In genomic region chr16:57757883-57758282, GRCh38 we compare ENCODE assay signal across 17 cellular contexts. TPM values are rescaled to one million over a fixed set of nuclear protein-coding genes. Genes with fewer than 3 reads are reported as not detected.
DNase-seq lines count a peak whose midpoint lies in the region; ATAC-seq and TF ChIP-seq lines count a peak whose summit lies in the region.
"Had no signal": no experiment of that assay in that cellular context is flagged by ENCODE, and none has a peak within 500 bp of the region (broad histone marks: within the 10 kb centered on the region; RNA-seq: fewer than 3 reads in every experiment).

No MANE protein-coding gene starts in this region.

- H3K9me3 ChIP-seq in A673 (ENCODE audit: low read depth, low read length, poor library complexity, severe bottlenecking): no peaks in the 10 kb centered on the region
- H3K9me3 ChIP-seq in SK-N-MC (ENCODE audit: low read depth, low read length): no peaks in the 10 kb centered on the region
- no peaks in the 10 kb centered on the region for H3K9me3 ChIP-seq in gastrocnemius medialis
- H3K9me3 ChIP-seq: ascending aorta, Caco-2, HAP-1, neutrophil, psoas muscle, SK-N-SH, thoracic aorta had no signal

- H3K27ac ChIP-seq in A673 (ENCODE audit: low read depth, low read length, poor library complexity, severe bottlenecking) (peak overlapping the region; percentile 78), SK-N-MC (peak overlapping the region; percentile 64), gastrocnemius medialis (peak overlapping the region in 3 of 4 donors; percentile 13 to 54 (median 46))
- H3K27ac ChIP-seq: ascending aorta, neutrophil, psoas muscle, thoracic aorta had no signal

- CTCF ChIA-PET in A673 (lab: Charles Lee): interaction anchor here (1.5 kb wide), 1 partner anchor 15 kb away, joined by 4 read pairs; no protein-coding TSS in a partner anchor

- H3K4me3 ChIP-seq in A673 (ENCODE audit: low read depth, low read length, poor library complexity, severe bottlenecking) (no peak overlapping the region), SK-N-MC (no peak overlapping the region), gastrocnemius medialis (no peak overlapping the region)
- H3K4me3 ChIP-seq: ascending aorta, HAP-1, lung, psoas muscle, thoracic aorta had no signal

- BruUV-seq in A673 (replicated peaks; lab: Mats Ljungman, UMichigan): no TSS peak

- H3K36me3 ChIP-seq in A673 (ENCODE audit: insufficient read depth, low read length, poor library complexity, severe bottlenecking): peaks cover 79% of the 10 kb centered on the region
- H3K36me3 ChIP-seq in SK-N-MC (ENCODE audit: insufficient read depth, low read length): peaks cover 4% of the 10 kb centered on the region; the same call in 1 of the 2 replicates
- H3K36me3 ChIP-seq in gastrocnemius medialis: peaks cover 0 to 17% of the 10 kb centered on the region in 2 donors

- H3K9ac ChIP-seq in SK-N-MC (ENCODE audit: insufficient read length): no peak overlapping the region
- H3K9ac ChIP-seq: SK-N-SH had no signal

- H3K27me3 ChIP-seq in A673 (replicated peaks; ENCODE audit: insufficient read depth, low read depth, low read length, poor library complexity) (no peaks in the 10 kb centered on the region), gastrocnemius medialis (no peaks in the 10 kb centered on the region)
- H3K27me3 ChIP-seq: ascending aorta, neutrophil had no signal

- no peak for TF ChIP-seq CTCF in A673 (conservative IDR thresholded peaks at IDR 0.05; ENCODE audit: low read depth, low read length)
- TF ChIP-seq CTCF in gastrocnemius medialis (IDR thresholded peaks at IDR 0.05 in 4 of 5, conservative IDR thresholded peaks at IDR 0.05 in 1 of 5): no peak

- intact Hi-C loops in A673 (cut with micrococcal nuclease; ENCODE audit: unreplicated experiment) (loop anchor here (5.0 to 10.0 kb wide), 4 partner anchors 89 to 244 kb away; partner anchors contain the start of genes USB1 and ZNF319), gastrocnemius medialis (cut with DNase I; ENCODE audit: low total_unique reads) (loop anchor here (1.0 to 2.0 kb wide), 2 partner anchors 105 to 243 kb away; partner anchors contain the start of genes USB1 and ZNF319)

- POLR2A ChIA-PET in A673 (lab: Charles Lee; ENCODE audit: low non-redundant PET): no interaction called here

- in situ Hi-C loops in gastrocnemius medialis (cut with MboI; ENCODE audit: low sequenced_read_pairs in 4 of 4): loop anchor here in 2 of 4 donors (10.0 to 25.0 kb wide), 2 partner anchors 247 to 254 kb away; partner anchors contain the start of genes USB1 (in 2 of the 2) and ZNF319 (in 2 of the 2)

- peaks cover 28% of the 10 kb centered on the region for H3K4me1 ChIP-seq in A673 (ENCODE audit: insufficient read depth, low read length, poor library complexity, severe bottlenecking)
- H3K4me1 ChIP-seq in gastrocnemius medialis: no peaks in the 10 kb centered on the region
- H3K4me1 ChIP-seq: ascending aorta, HAP-1 had no signal

- ATAC-seq in gastrocnemius medialis (no peak), GM18909 (IDR thresholded peaks at IDR 0.05; ENCODE audit: poor library complexity, unreplicated experiment) (no peak), HG03097 (IDR thresholded peaks at IDR 0.05; ENCODE audit: low FRiP score, unreplicated experiment) (no peak)

- no peak for TF ChIP-seq POLR2A in gastrocnemius medialis (IDR thresholded peaks at IDR 0.05)

- DNase-seq in A673 (ENCODE audit: low spot score) (no peak), SK-N-MC (ENCODE audit: low read depth, low spot score) (no peak), islet precursor cell (peak; percentile 45), gastrocnemius medialis (no peak), NCI-H1105 treated with DMSO at 0.1 percent for 48 hours (lab: John Stamatoyannopoulos, UW) (no peak)
- DNase-seq: DMS79, GF-D8 had no signal

RNA-seq across cellular contexts. Expression of gene KATNB1, which starts 22.3 kb away (rescaled TPM):
- 55.7 and 58.5 TPM in 2 replicates for total RNA-seq in A673 (2021)
- 10 to 100 TPM; 10.7 to 18.0 (median 14.2) TPM for total RNA-seq in gastrocnemius medialis

RNA-seq across cellular contexts. Expression of gene KIFC3, which starts 44.4 kb away (rescaled TPM):
- 198 and 201 TPM in 2 replicates for total RNA-seq in A673 (2021)
- 10 to 100 TPM in 1 of 4 donors, 1 to 10 TPM in 3; 2.1 to 12.0 (median 3.2) TPM for total RNA-seq in gastrocnemius medialis

Comparison
In these comparisons a context has a peak if more than half of its experiments do, and no peak if none do; other contexts are left out.
1. RNA of gene KIFC3, which starts 44.4 kb away (total RNA-seq): 198 to 201 TPM in A673; 2.1 to 12.0 TPM in gastrocnemius medialis; every median in the first group is over 10 times any median in the second.
2. Peak in every context shown above with its lines, with median percentiles within 50 percentile points of each other: H3K27ac ChIP-seq.